In the genomic region with DNA sequence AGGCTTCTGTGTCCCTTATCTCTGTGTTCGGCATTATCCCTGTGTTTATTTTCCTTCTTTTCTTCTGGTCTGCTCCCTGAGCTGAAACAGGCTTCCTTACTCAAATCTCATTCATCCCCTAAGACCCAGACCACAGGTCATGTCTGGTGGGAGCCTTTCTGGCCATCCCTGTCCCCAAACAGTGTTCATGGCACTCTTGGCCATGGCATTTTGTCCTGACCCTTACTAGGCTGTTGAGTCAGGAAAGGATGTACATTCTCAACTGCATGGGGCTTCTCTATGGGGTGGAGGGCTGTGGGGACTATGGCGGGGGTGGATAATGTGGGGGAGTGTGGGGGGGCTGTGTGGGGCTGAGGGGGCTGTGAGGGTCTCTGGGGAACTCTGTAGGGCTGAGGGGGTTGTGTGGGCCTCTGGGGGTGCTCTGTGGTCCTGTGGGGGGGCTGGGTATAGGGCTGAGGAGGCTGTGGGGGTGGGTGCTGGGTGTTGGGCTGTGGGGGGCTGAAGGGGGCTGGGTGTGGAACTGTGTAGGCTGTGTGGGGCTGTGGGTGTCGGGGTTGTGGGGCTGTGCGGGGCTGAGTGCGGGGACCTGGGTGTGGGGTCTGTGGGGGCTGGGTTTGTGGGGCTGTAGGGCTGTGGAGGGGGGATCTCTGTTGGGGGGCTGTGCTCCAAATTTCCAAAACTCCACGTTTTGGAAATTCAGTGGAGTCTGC, we compare ENCODE assay signal across 10 cellular contexts.
DNase-seq lines count a peak whose midpoint lies in the region; ATAC-seq, FAIRE-seq and TF ChIP-seq lines count a peak whose summit lies in the region.
"Had no signal": no experiment of that assay in that cellular context is flagged by ENCODE, and none has a peak within 500 bp of the region (broad histone marks: within the 10 kb centered on the region; RNA-seq: fewer than 3 reads in every experiment).

No MANE protein-coding gene starts in this region.

- POLR2A ChIA-PET in A549 (lab: Yijun Ruan, JAX): no interaction called here

- no peak for TF ChIP-seq RAD21 in A549 (conservative IDR thresholded peaks at IDR 0.05 in 1 of 2, IDR thresholded peaks at IDR 0.05 in 1 of 2)

- ATAC-seq in A549 (no peak), HG02840 (IDR thresholded peaks at IDR 0.05; ENCODE audit: low FRiP score, unreplicated experiment) (no peak), GM18498 (IDR thresholded peaks at IDR 0.05; ENCODE audit: unreplicated experiment) (no peak)

- no peak for FAIRE-seq in A549 (lab: Jason Lieb, UNC)
- FAIRE-seq in GM12891 (lab: Jason Lieb, UNC): no peak

- no peaks in the 10 kb centered on the region for H3K36me3 ChIP-seq in esophagus muscularis mucosa

- H3K4me3 ChIP-seq in A549 (peak overlapping the region; percentile 61; the same call in 1 of the 3 replicates), esophagus muscularis mucosa (peak overlapping the region; percentile 56 to 76 (median 66))

- intact Hi-C loops in esophagus muscularis mucosa (cut with DNase I): loop anchor here (2.0 to 10.0 kb wide), 3 partner anchors 24 to 176 kb away; no protein-coding TSS in a partner anchor
- intact Hi-C loops in posterior vena cava (cut with DNase I): loop anchor here in 1 of 2 donors (5.0 kb wide), 1 partner anchor 64 kb away; the partner anchor contains the start of gene KLF13

- WGBS in A549 (ENCODE audit: missing lambda C conversion rate): 72% methylated on average over 3 of the region's 6 CpGs
- 71% methylated on average over 4 of the region's 6 CpGs for WGBS in esophagus muscularis mucosa

- H3K27me3 ChIP-seq in esophagus muscularis mucosa: no peaks in the 10 kb centered on the region

- H3K9me3 ChIP-seq in A549: peaks cover 7% of the 10 kb centered on the region; the same call in 1 of the 3 replicates
- no peaks in the 10 kb centered on the region for H3K9me3 ChIP-seq in esophagus muscularis mucosa

- CTCF ChIA-PET in A549 (lab: Yijun Ruan, JAX): interaction anchor here (1.2 to 1.8 kb wide), 2 partner anchors 9 to 44 kb away, joined by 4 to 9 read pairs; no protein-coding TSS in a partner anchor

- H3K27ac ChIP-seq in A549: peak overlapping the region; percentile 73 to 89; a peak in 5 of 6 replicates
- peak overlapping the region; percentile 85 to 97 (median 92) for H3K27ac ChIP-seq in esophagus muscularis mucosa (replicated peaks in 1 of 4)
- H3K27ac ChIP-seq: HL-60 had no signal

- TF ChIP-seq CTCF in A549 (IDR thresholded peaks at IDR 0.05) (no peak), GM20000 (IDR thresholded peaks at IDR 0.05; ENCODE audit: extremely low read depth, missing control alignments) (no peak), esophagus muscularis mucosa (IDR thresholded peaks at IDR 0.05) (no peak)

- H3K4me2 ChIP-seq in A549: peak overlapping the region; percentile 85

- TF ChIP-seq POLR2A in A549 (IDR thresholded peaks at IDR 0.05; ENCODE audit: low read length): no peak
- TF ChIP-seq POLR2A in esophagus muscularis mucosa (IDR thresholded peaks at IDR 0.05; ENCODE audit: low read depth): no peak
- no peak for TF ChIP-seq POLR2A in GM12891 (IDR thresholded peaks at IDR 0.05; ENCODE audit: low read depth, low read length)

- H3K4me1 ChIP-seq in A549: peaks cover 17% of the 10 kb centered on the region
- peaks cover 25 to 52% (median 34%) of the 10 kb centered on the region in 4 donors for H3K4me1 ChIP-seq in esophagus muscularis mucosa

- TF ChIP-seq EP300 in A549 (IDR thresholded peaks at IDR 0.05) (no peak), esophagus muscularis mucosa (IDR thresholded peaks at IDR 0.05) (no peak)

- DNase-seq in A549 (ENCODE audit: low read depth in 1 of 2, low spot score in 1 of 2): no peak
- peak; percentile 3 for DNase-seq in GM20000 (ENCODE audit: low spot score)
- DNase-seq in esophagus muscularis mucosa (ENCODE audit: extremely low spot score): peak; percentile 82
- DNase-seq in posterior vena cava (ENCODE audit: low spot score): peak; percentile 72
- DNase-seq in GM12891 (ENCODE audit: insufficient read length, low spot score): no peak
- no peak for DNase-seq in NCI-H1436 treated with DMSO at 0.1 percent for 48 hours (lab: John Stamatoyannopoulos, UW)
- DNase-seq: NCI-H1048 had no signal

TF ChIP-seq in A549, 52 proteins besides CTCF, POLR2A, EP300 and RAD21:
- no peak for TF ChIP-seq HOXB13 (CRISPR knock-in tag; IDR thresholded peaks at IDR 0.05; ENCODE audit: low read depth)
- TF ChIP-seq HES2 (IDR thresholded peaks at IDR 0.05): no peak
- TF ChIP-seq ZFP36 (IDR thresholded peaks at IDR 0.05; ENCODE audit: borderline replicate concordance, partially characterized antibody): no peak
- no peak for TF ChIP-seq FOSB (CRISPR knock-in tag; IDR thresholded peaks at IDR 0.05)
- no peak for TF ChIP-seq RNF2 (IDR thresholded peaks at IDR 0.05; ENCODE audit: borderline replicate concordance, low read depth)
- no peak for TF ChIP-seq GATA3 (IDR thresholded peaks at IDR 0.05; ENCODE audit: borderline replicate concordance)
- TF ChIP-seq ELK1 (IDR thresholded peaks at IDR 0.05; ENCODE audit: low read depth, low read length): no peak
- no peak for TF ChIP-seq TFCP2L1 (CRISPR knock-in tag; IDR thresholded peaks at IDR 0.05)
- no peak for TF ChIP-seq CHD2 (IDR thresholded peaks at IDR 0.05; ENCODE audit: low read length, partially characterized antibody)
- TF ChIP-seq MAFK (IDR thresholded peaks at IDR 0.05; ENCODE audit: partially characterized antibody): no peak

TF ChIP-seq in GM12891, 5 proteins besides CTCF, POLR2A, EP300 and RAD21:
- no peak for TF ChIP-seq PAX5 (IDR thresholded peaks at IDR 0.05; ENCODE audit: insufficient read depth, low read length, severe bottlenecking)
- no peak for TF ChIP-seq POU2F2 (IDR thresholded peaks at IDR 0.05; ENCODE audit: low read depth, low read length)
- TF ChIP-seq TAF1 (IDR thresholded peaks at IDR 0.05; ENCODE audit: low read depth, low read length): no peak

Comparison
In these comparisons a context has a peak if more than half of its experiments do, and no peak if none do; other contexts are left out.
1. DNase-seq: peak in GM20000 (single experiment), esophagus muscularis mucosa (single experiment) and posterior vena cava (single experiment); none in A549 (0 of 2), GM12891 (single experiment) and NCI-H1436 treated with DMSO at 0.1 percent for 48 hours (single experiment).